8 cellular contexts compared by ENCODE assay signal in the genomic region with DNA sequence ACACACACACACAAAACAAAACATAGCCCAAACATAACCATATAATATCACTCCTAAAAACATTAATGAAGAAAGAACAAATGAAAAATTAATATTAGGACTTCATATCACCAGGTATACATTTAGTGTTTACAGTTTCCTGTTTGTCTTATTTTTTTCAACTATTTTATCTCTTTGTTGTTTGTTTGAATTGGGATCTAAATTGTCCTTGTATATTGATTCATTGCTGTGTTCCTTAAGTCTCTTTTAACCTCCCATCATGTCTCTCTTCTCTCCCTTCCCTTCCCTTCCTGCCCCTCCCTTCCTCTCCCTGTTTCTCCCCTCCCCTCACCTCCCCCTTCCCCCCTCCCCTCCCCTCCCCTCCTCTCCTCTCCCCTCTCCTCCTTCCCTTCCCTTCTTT. TPM values are rescaled to one million over a fixed set of nuclear protein-coding genes. Genes with fewer than 3 reads are reported as not detected.
"Had no signal": no experiment of that assay in that cellular context is flagged by ENCODE, and none has a peak within 500 bp of the region (broad histone marks: within the 10 kb centered on the region; RNA-seq: fewer than 3 reads in every experiment).

No MANE protein-coding gene starts in this region.

- H3K4me3 ChIP-seq: GM12878 had no signal

- DNase-seq: GDM1, GF-D8 had no signal

- ATAC-seq: GM12878 had no signal

- FAIRE-seq: G401.6, GM12878, GM12891, GM12892, GM18507, GM19239 had no signal

RNA-seq across cellular contexts. Expression of gene CBLN1, which starts 23.8 kb away (rescaled TPM):
- total RNA-seq: GM12878 had no signal
- polyA plus RNA-seq: GM12878 had no signal
